In genomic region chr18:79944126-79944731, GRCh38 we compare ENCODE assay signal across 8 cellular contexts. TPM values are rescaled to one million over a fixed set of nuclear protein-coding genes. Genes with fewer than 3 reads are reported as not detected.
DNase-seq lines count a peak whose midpoint lies in the region; ATAC-seq, FAIRE-seq and TF ChIP-seq lines count a peak whose summit lies in the region.

No MANE protein-coding gene starts in this region.

- peaks cover 18% of the 10 kb centered on the region for H3K36me3 Mint-ChIP-seq in activated CD8-positive, alpha-beta T cell treated with anti-CD3 and anti-CD28 coated beads, Interleukin-2, amount 10 ng/mL, durations not matched to agents 7 days and 5 days (ENCODE audit: low read depth)
- H3K36me3 Mint-ChIP-seq in neural crest cell (ENCODE audit: low read depth), result peaks cover 5% of the 10 kb centered on the region

- DNase-seq in GM12891 (ENCODE audit: insufficient read length, low spot score) (peak; percentile 46), neural crest cell (ENCODE audit: low read depth, low spot score) (no peak), MV-4-11 (lab: John Stamatoyannopoulos, UW) (no peak), G401 (ENCODE audit: low spot score) (no peak)
- peak; percentile 55 for DNase-seq in activated CD8-positive, alpha-beta T cell treated with anti-CD3 and anti-CD28 coated beads, Interleukin-2, amount 10 ng/mL, durations not matched to agents 7 days and 5 days

- peak; percentile 70 for FAIRE-seq in GM12891 (lab: Jason Lieb, UNC)

- POLR2A ChIA-PET in activated CD8-positive, alpha-beta T cell treated with anti-CD3 and anti-CD28 coated beads, Interleukin-2, amount 10 ng/mL, durations not matched to agents 7 days and 5 days (lab: Charles Lee), result no interaction called here

- peak; percentile 58 for ATAC-seq in HG02852 (IDR thresholded peaks at IDR 0.05; ENCODE audit: unreplicated experiment)
- ATAC-seq in activated CD8-positive, alpha-beta T cell treated with anti-CD3 and anti-CD28 coated beads, Interleukin-2, amount 10 ng/mL, durations not matched to agents 7 days and 5 days, result peak; percentile 78
- ATAC-seq in GM21528 (IDR thresholded peaks at IDR 0.05; ENCODE audit: low FRiP score, unreplicated experiment), result no peak
- no peak for ATAC-seq in GM18520 (IDR thresholded peaks at IDR 0.05; ENCODE audit: unreplicated experiment)

- TF ChIP-seq POLR2A in GM12891 (IDR thresholded peaks at IDR 0.05; ENCODE audit: low read depth, low read length), result no peak

- peak overlapping the region; percentile 71 for H3K27ac Mint-ChIP-seq in activated CD8-positive, alpha-beta T cell treated with anti-CD3 and anti-CD28 coated beads, Interleukin-2, amount 10 ng/mL, durations not matched to agents 7 days and 5 days
- no peak overlapping the region for H3K27ac Mint-ChIP-seq in neural crest cell (ENCODE audit: unreplicated experiment)

- TF ChIP-seq CTCF in neural crest cell (conservative IDR thresholded peaks at IDR 0.05), result no peak

- no peaks in the 10 kb centered on the region for H3K27me3 Mint-ChIP-seq in activated CD8-positive, alpha-beta T cell treated with anti-CD3 and anti-CD28 coated beads, Interleukin-2, amount 10 ng/mL, durations not matched to agents 7 days and 5 days (ENCODE audit: low read depth)
- no peaks in the 10 kb centered on the region for H3K27me3 Mint-ChIP-seq in neural crest cell (ENCODE audit: low read depth)

- no peak overlapping the region for H3K4me3 Mint-ChIP-seq in activated CD8-positive, alpha-beta T cell treated with anti-CD3 and anti-CD28 coated beads, Interleukin-2, amount 10 ng/mL, durations not matched to agents 7 days and 5 days
- H3K4me3 Mint-ChIP-seq in neural crest cell, result peak overlapping the region; percentile 23

- in situ Hi-C loops in G401 (cut with HindIII; ENCODE audit: low sequenced_read_pairs), result no loop called here

- peaks cover 18% of the 10 kb centered on the region for H3K4me1 Mint-ChIP-seq in activated CD8-positive, alpha-beta T cell treated with anti-CD3 and anti-CD28 coated beads, Interleukin-2, amount 10 ng/mL, durations not matched to agents 7 days and 5 days (ENCODE audit: low read depth)
- H3K4me1 Mint-ChIP-seq in neural crest cell, result peaks cover 5% of the 10 kb centered on the region

- CTCF ChIA-PET in activated CD8-positive, alpha-beta T cell treated with anti-CD3 and anti-CD28 coated beads, Interleukin-2, amount 10 ng/mL, durations not matched to agents 7 days and 5 days (lab: Charles Lee), result no interaction called here

- H3K9me3 Mint-ChIP-seq in activated CD8-positive, alpha-beta T cell treated with anti-CD3 and anti-CD28 coated beads, Interleukin-2, amount 10 ng/mL, durations not matched to agents 7 days and 5 days (ENCODE audit: insufficient read depth), result no peaks in the 10 kb centered on the region
- no peaks in the 10 kb centered on the region for H3K9me3 Mint-ChIP-seq in neural crest cell

TF ChIP-seq in GM12891, 5 proteins besides CTCF, POLR2A, EP300 and RAD21:
- no peak for TF ChIP-seq POLR2AphosphoS5 (IDR thresholded peaks at IDR 0.05; ENCODE audit: low read depth, low read length)
- no peak for TF ChIP-seq PAX5 (IDR thresholded peaks at IDR 0.05; ENCODE audit: insufficient read depth, low read length, severe bottlenecking)
- TF ChIP-seq SPI1 (IDR thresholded peaks at IDR 0.05; ENCODE audit: low read depth, low read length), result no peak
- TF ChIP-seq TAF1 (IDR thresholded peaks at IDR 0.05; ENCODE audit: low read depth, low read length), result no peak
- TF ChIP-seq POU2F2 (IDR thresholded peaks at IDR 0.05; ENCODE audit: low read depth, low read length), result no peak; the same call in 1 of the 2 replicates

RNA-seq across cellular contexts. Expression of gene SLC66A2, which starts 7.2 kb away (rescaled TPM):
- 25.6 TPM for polyA plus RNA-seq in GM12891 (2012; ENCODE audit: low read depth, missing spikeins)
- total RNA-seq in activated CD8-positive, alpha-beta T cell treated with anti-CD3 and anti-CD28 coated beads, Interleukin-2, amount 10 ng/mL, durations not matched to agents 7 days and 5 days, result 10 to 100 TPM; 21.6 to 23.2 TPM
- 28.4 and 29.8 TPM in 2 replicates for total RNA-seq in neural crest cell
- total RNA-seq in G401 (2014; rRNA removed; shearing (Covaris generic)), result 65.7 and 94.9 TPM in 2 replicates

RNA-seq across cellular contexts. Expression of gene HSBP1L1, which starts 20.2 kb away (rescaled TPM):
- polyA plus RNA-seq in GM12891 (2012; ENCODE audit: low read depth, missing spikeins), result 6.3 TPM
- 1 to 10 TPM in 1 of 2 experiments, under 1 TPM in 1; 0.50 to 1.5 TPM for total RNA-seq in activated CD8-positive, alpha-beta T cell treated with anti-CD3 and anti-CD28 coated beads, Interleukin-2, amount 10 ng/mL, durations not matched to agents 7 days and 5 days
- 0.58 TPM in 1 of 2 replicates, not detected in the other for total RNA-seq in neural crest cell
- total RNA-seq in G401 (2014; rRNA removed; shearing (Covaris generic)), result 31.6 and 32.7 TPM in 2 replicates

RNA-seq across cellular contexts. Expression of gene TXNL4A, which starts 44.1 kb away (rescaled TPM):
- 118 TPM for polyA plus RNA-seq in GM12891 (2012; ENCODE audit: low read depth, missing spikeins)
- 100 to 1,000 TPM; 132 to 136 TPM for total RNA-seq in activated CD8-positive, alpha-beta T cell treated with anti-CD3 and anti-CD28 coated beads, Interleukin-2, amount 10 ng/mL, durations not matched to agents 7 days and 5 days
- total RNA-seq in neural crest cell, result 140 and 144 TPM in 2 replicates
- total RNA-seq in G401 (2014; rRNA removed; shearing (Covaris generic)), result 170 and 209 TPM in 2 replicates

Comparison
In these comparisons a context has a peak if more than half of its experiments do, and no peak if none do; other contexts are left out.
1. DNase-seq: peak in GM12891 (single experiment) and activated CD8-positive, alpha-beta T cell treated with anti-CD3 and anti-CD28 coated beads, Interleukin-2, amount 10 ng/mL, durations not matched to agents 7 days and 5 days (single experiment); none in neural crest cell (single experiment), MV-4-11 (single experiment) and G401 (single experiment).
2. ATAC-seq: peak in HG02852 (single experiment) and activated CD8-positive, alpha-beta T cell treated with anti-CD3 and anti-CD28 coated beads, Interleukin-2, amount 10 ng/mL, durations not matched to agents 7 days and 5 days (single experiment); none in GM21528 (single experiment) and GM18520 (single experiment).
3. RNA of gene HSBP1L1, which starts 20.2 kb away (total RNA-seq): 31.6 to 32.7 TPM in G401; 0.50 to 1.5 TPM in activated CD8-positive, alpha-beta T cell treated with anti-CD3 and anti-CD28 coated beads, Interleukin-2, amount 10 ng/mL, durations not matched to agents 7 days and 5 days and 0.58 TPM in neural crest cell; every median in the first group is over 10 times any median in the second.